ENCODE assay signal across 8 cellular contexts in the genomic region with DNA sequence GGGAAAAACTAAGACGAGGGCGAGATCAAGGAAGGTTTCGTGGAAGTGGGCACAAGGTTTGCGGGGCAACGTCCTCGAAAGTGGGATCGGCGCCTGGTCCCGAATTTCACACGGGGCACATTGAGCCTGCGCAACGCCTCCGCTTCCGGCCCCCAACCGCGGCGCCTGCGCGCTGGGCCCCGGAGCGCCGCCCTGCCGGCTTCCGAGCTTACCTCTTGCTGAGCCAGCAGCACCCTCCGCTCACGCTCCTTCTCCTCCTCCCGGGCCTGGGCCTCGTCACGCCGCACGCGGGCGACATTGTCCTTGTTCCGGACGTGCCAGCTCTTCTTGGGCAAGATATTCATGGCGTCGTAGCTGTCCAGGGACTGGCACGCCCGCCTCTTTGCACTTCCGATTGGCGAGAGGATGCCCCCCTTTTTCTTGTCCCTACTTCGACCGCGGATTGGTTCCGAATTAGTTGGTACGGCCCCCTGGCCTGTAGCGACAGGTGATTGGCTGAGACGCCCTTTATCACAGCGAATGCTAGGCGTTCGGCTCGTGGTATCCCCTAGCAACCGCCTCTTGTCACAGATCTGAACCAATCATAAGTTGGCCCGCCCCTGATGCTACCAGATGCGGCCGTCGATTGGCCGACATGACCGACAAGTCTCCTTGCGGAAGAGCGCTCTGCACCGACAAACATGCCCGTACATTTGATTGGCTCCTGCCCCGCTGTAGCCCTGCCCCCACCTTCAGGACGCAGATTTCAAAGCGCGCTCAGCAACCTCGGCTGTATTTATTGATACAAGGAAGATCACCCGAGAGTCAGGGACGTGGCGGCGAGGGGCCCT. TPM values are rescaled to one million over a fixed set of nuclear protein-coding genes. Genes with fewer than 3 reads are reported as not detected.
A peak's percentile ranks its signal among the peaks of the same experiment; 100 is the strongest.
DNase-seq lines count a peak whose midpoint lies in the region; ATAC-seq and TF ChIP-seq lines count a peak whose summit lies in the region.

LENG1 (minus strand) TSS at position 370 of the 830 bp plus-strand sequence; CDS start at position 344, 26 bp downstream.

- H3K4me1 Mint-ChIP-seq in progenitor cell of endocrine pancreas (ENCODE audit: low read depth), result peaks cover 27% of the 10 kb centered on the region

- H3K27ac ChIP-seq in left ventricle myocardium inferior (replicated peaks) (peak within 1 kb of the TSS; percentile 99), urinary bladder (ENCODE audit: low read depth) (peak within 1 kb of the TSS; percentile 93)

- in situ Hi-C loops in GM13976 (cut with MboI; ENCODE audit: low sequenced_read_pairs, unreplicated experiment), result loop anchor here (10.0 kb wide), 1 partner anchor 75 kb away; no protein-coding TSS in a partner anchor

- H3K27me3 Mint-ChIP-seq in progenitor cell of endocrine pancreas, result peaks cover 11% of the 10 kb centered on the region

- H3K4me1 ChIP-seq in left ventricle myocardium inferior (peaks cover 42% of the 10 kb centered on the region), urinary bladder (ENCODE audit: insufficient read depth) (no peaks in the 10 kb centered on the region)

- peak; percentile 15 for TF ChIP-seq CTCF in GM13976 (IDR thresholded peaks at IDR 0.05; ENCODE audit: borderline replicate concordance, control extremely low read depth, extremely low read depth, insufficient read depth, missing control alignments)
- TF ChIP-seq CTCF in left ventricle myocardium inferior (IDR thresholded peaks at IDR 0.05; ENCODE audit: borderline replicate concordance), result peak; percentile 47
- peak; percentile 54 for TF ChIP-seq CTCF in progenitor cell of endocrine pancreas (IDR thresholded peaks at IDR 0.05; ENCODE audit: unreplicated experiment)

- peak within 1 kb of the TSS; percentile 99 for H3K4me3 Mint-ChIP-seq in progenitor cell of endocrine pancreas (ENCODE audit: low read depth)

- peak; percentile 89 for ATAC-seq in HG02870 (IDR thresholded peaks at IDR 0.05; ENCODE audit: unreplicated experiment)

- DNase-seq in GM13976 (ENCODE audit: low spot score) (peak; percentile 98), NCI-H146 (lab: John Stamatoyannopoulos, UW) (peak; percentile 100), T-helper 1 cell (peak; percentile 98 to 100 (median 99)), amygdala (lab: John Stamatoyannopoulos, UW) (peak; percentile 92 to 100 (median 99)), left ventricle myocardium inferior (peak; percentile 99), progenitor cell of endocrine pancreas (ENCODE audit: low spot score, unreplicated experiment) (peak; percentile 97)

- peaks cover 6% of the 10 kb centered on the region for H3K27me3 ChIP-seq in left ventricle myocardium inferior (ENCODE audit: low read depth)

- H3K36me3 Mint-ChIP-seq in progenitor cell of endocrine pancreas (ENCODE audit: insufficient read depth), result peaks cover 12% of the 10 kb centered on the region

- no peaks in the 10 kb centered on the region for H3K9me3 Mint-ChIP-seq in progenitor cell of endocrine pancreas (ENCODE audit: low read depth)

- peaks cover 37% of the 10 kb centered on the region for H3K36me3 ChIP-seq in left ventricle myocardium inferior
- H3K36me3 ChIP-seq in urinary bladder (ENCODE audit: insufficient read depth), result peaks cover 6% of the 10 kb centered on the region

- WGBS in urinary bladder, result under 1% methylated on average over 72 of the region's 72 CpGs

- H3K9me3 ChIP-seq in left ventricle myocardium inferior (replicated peaks), result no peaks in the 10 kb centered on the region

- peak within 1 kb of the TSS; percentile 98 for H3K27ac Mint-ChIP-seq in progenitor cell of endocrine pancreas

- H3K4me3 ChIP-seq in left ventricle myocardium inferior (peak within 1 kb of the TSS; percentile 79), urinary bladder (ENCODE audit: low read depth, low read length) (peak within 1 kb of the TSS; percentile 43)

- intact Hi-C loops in left ventricle myocardium inferior (cut with micrococcal nuclease), result no loop called here

RNA-seq across cellular contexts. Expression of gene LENG1, which starts in this region (rescaled TPM):
- total RNA-seq in left ventricle myocardium inferior, result 7.3 TPM
- 6.8 and 7.2 TPM in 2 replicates for total RNA-seq in progenitor cell of endocrine pancreas
- total RNA-seq in urinary bladder, result 3.8 TPM
- polyA plus RNA-seq in urinary bladder, result 14.0 TPM

Comparison
In these comparisons a context has a peak if more than half of its experiments do, and no peak if none do; other contexts are left out.
1. Peak in every context shown above with its lines: DNase-seq, ATAC-seq, H3K4me3 ChIP-seq and H3K27ac ChIP-seq.